ENCODE assay signal across 8 cellular contexts in the genomic region with DNA sequence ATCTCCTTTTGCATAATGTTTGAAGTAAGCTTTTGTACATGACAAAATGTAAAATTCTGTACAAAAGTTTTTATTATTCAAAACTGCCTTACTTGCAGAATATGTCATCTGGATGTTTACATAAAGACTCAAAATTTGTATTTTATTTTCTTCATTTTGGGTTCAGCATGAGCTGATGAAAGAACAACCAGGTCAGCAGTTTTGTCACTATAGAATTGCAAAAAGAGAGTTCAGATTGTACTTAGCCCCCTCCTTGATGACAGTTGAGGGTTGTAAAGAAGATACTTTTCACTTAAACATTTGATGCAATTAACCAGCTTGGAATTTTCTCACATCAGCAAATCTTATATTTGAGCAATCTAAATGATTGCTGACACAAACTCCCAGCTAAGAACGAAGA.
"Had no signal": no experiment of that assay in that cellular context is flagged by ENCODE, and none has a peak within 500 bp of the region (broad histone marks: within the 10 kb centered on the region; RNA-seq: fewer than 3 reads in every experiment).

No MANE protein-coding gene starts in this region.

- H2AFZ ChIP-seq: GM23338 had no signal

- H3K9me3 Mint-ChIP-seq: GM23338, H9 had no signal

- H3K27ac Mint-ChIP-seq: GM23338, H9 had no signal

- H3K4me3 Mint-ChIP-seq: GM23338, H9 had no signal

- FAIRE-seq: H1, H54, HTR-8/SVneo had no signal

- H3K4me3 ChIP-seq: GM23338 had no signal

- H3K4me1 Mint-ChIP-seq: GM23338, H9 had no signal

- DNase-seq: H9, HCEC 1CT, KBM-7 had no signal

- H3K9ac ChIP-seq: KMS-11 had no signal

- ATAC-seq: GM23338 had no signal

- H3K4me2 ChIP-seq: GM23338, KMS-11 had no signal

- H3K27ac ChIP-seq: KMS-11 had no signal
